14 cellular contexts compared by ENCODE assay signal in the genomic region with DNA sequence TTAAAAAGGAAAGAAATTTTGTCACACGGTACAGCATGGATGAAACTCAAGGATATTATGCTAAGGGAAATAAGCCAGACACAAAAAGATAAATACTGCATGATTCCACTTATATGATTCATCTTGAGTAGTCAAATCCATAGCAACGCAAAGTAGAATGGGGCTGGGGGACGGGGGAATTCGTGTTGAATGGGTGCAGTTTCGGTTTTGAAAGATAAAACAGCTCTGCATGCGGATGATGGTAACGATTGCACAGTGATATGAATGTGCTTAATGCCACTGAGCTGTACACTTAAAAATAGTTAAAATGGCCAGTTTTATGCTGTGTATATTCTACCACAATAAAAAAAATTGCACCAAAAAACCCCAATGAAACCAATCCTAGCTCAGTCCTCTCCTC. TPM values are rescaled to one million over a fixed set of nuclear protein-coding genes. Genes with fewer than 3 reads are reported as not detected.
"Had no signal": no experiment of that assay in that cellular context is flagged by ENCODE, and none has a peak within 500 bp of the region (broad histone marks: within the 10 kb centered on the region; RNA-seq: fewer than 3 reads in every experiment).

No MANE protein-coding gene starts in this region.

- ATAC-seq: left lobe of liver had no signal

- DNase-seq: activated CD8-positive, alpha-beta memory T cell treated with anti-CD3 and anti-CD28 coated beads, Interleukin-2, amount 50 U/mL, for 48 hours; activated naive CD4-positive, alpha-beta T cell treated with Interleukin-2 at 50 U/mL for 16 hours; cerebellar nuclear complex; endodermal cell; foreskin melanocyte; nephron progenitor cell; retina; SHP77; stomach had no signal

- H3K9me3 ChIP-seq: ascending aorta, breast epithelium, stomach had no signal

- H3K4me3 Mint-ChIP-seq: endodermal cell, nephron progenitor cell had no signal

- H3K4me3 ChIP-seq: ascending aorta, SK-N-MC, stomach had no signal

- H3K4me1 ChIP-seq: ascending aorta, breast epithelium had no signal

- H3K27me3 ChIP-seq: ascending aorta, breast epithelium had no signal

- H3K27ac Mint-ChIP-seq: endodermal cell had no signal

- H3K27ac ChIP-seq: ascending aorta, SK-N-MC had no signal

- H3K4me1 Mint-ChIP-seq: endodermal cell had no signal

- H3K36me3 ChIP-seq: ascending aorta, breast epithelium, stomach had no signal

RNA-seq across cellular contexts. Expression of a gene that starts 52.9 kb away (rescaled TPM):
- total RNA-seq: T-helper 2 cell treated with Interferon-gamma antibody and Interleukin-4, amounts not matched to agents 100 ng/mL and 5 ng/mL, for 36 hours had no signal
